32 cellular contexts compared by ENCODE assay signal in genomic region chr20:53954734-53955658, GRCh38.
"Had no signal": no experiment of that assay in that cellular context is flagged by ENCODE, and none has a peak within 500 bp of the region (broad histone marks: within the 10 kb centered on the region; RNA-seq: fewer than 3 reads in every experiment).

No MANE protein-coding gene starts in this region.

- FAIRE-seq: colon had no signal

- H3K9me3 Mint-ChIP-seq: activated naive CD4-positive, alpha-beta T cell treated with anti-CD3 and anti-CD28 coated beads, Interleukin-2, amount 50 U/mL, for 24 hours had no signal

- H3K27ac ChIP-seq: adrenal gland, body of pancreas, esophagus squamous epithelium, gastroesophageal sphincter had no signal

- H3K27ac Mint-ChIP-seq: activated CD4-positive, alpha-beta memory T cell treated with anti-CD3 and anti-CD28 coated beads for 36 hours; activated CD4-positive, alpha-beta T cell treated with anti-CD3 and anti-CD28 coated beads for 36 hours; activated CD4-positive, alpha-beta T cell treated with anti-CD3 and anti-CD28 coated beads, Interleukin-2, amount 10 ng/mL, durations not matched to agents 24 days and 14 days; activated CD8-positive, alpha-beta memory T cell treated with anti-CD3 and anti-CD28 coated beads, Interleukin-2, amount 10 ng/mL, durations not matched to agents 7 days and 5 days; activated CD8-positive, alpha-beta T cell treated with anti-CD3 and anti-CD28 coated beads, Interleukin-2, amount 10 ng/mL, durations not matched to agents 7 days and 5 days; activated naive CD4-positive, alpha-beta T cell treated with anti-CD3 and anti-CD28 coated beads for 36 hours; activated naive CD8-positive, alpha-beta T cell treated with anti-CD3 and anti-CD28 coated beads for 36 hours; activated naive CD8-positive, alpha-beta T cell treated with anti-CD3 and anti-CD28 coated beads, Interleukin-2, amount 50 U/mL, for 24 hours; activated T-helper 2 cell treated with anti-CD3 and anti-CD28 coated beads, Interferon-gamma antibody, Interleukin-2, Interleukin-4, amounts not matched to agents 10 μg/mL and 5 μg/mL and 100 μg/mL, durations not matched to agents 14 hours and 24 hours and 36 hours; effector memory CD8-positive, alpha-beta T cell had no signal

- H3K4me3 Mint-ChIP-seq: activated CD4-positive, alpha-beta memory T cell treated with anti-CD3 and anti-CD28 coated beads for 36 hours; activated CD4-positive, alpha-beta T cell treated with anti-CD3 and anti-CD28 coated beads for 36 hours; activated CD4-positive, alpha-beta T cell treated with anti-CD3 and anti-CD28 coated beads, Interleukin-2, amount 10 ng/mL, durations not matched to agents 24 days and 14 days; activated CD8-positive, alpha-beta memory T cell treated with anti-CD3 and anti-CD28 coated beads, Interleukin-2, amount 10 ng/mL, durations not matched to agents 7 days and 5 days; activated CD8-positive, alpha-beta T cell treated with anti-CD3 and anti-CD28 coated beads, Interleukin-2, amount 10 ng/mL, durations not matched to agents 7 days and 5 days; activated naive CD4-positive, alpha-beta T cell treated with anti-CD3 and anti-CD28 coated beads for 36 hours; activated naive CD4-positive, alpha-beta T cell treated with anti-CD3 and anti-CD28 coated beads, Interleukin-2, amount 50 U/mL, for 24 hours; activated naive CD8-positive, alpha-beta T cell treated with anti-CD3 and anti-CD28 coated beads for 36 hours; activated naive CD8-positive, alpha-beta T cell treated with anti-CD3 and anti-CD28 coated beads, Interleukin-2, amount 50 U/mL, for 24 hours; activated T-helper 1 cell treated with anti-CD3 and anti-CD28 coated beads, Interleukin-12 subunit alpha, Interleukin-12 subunit beta, Interleukin-2, Interleukin-4 antibody, amounts not matched to agents 30 ng/mL and 10 ng/mL and 1 ng/mL, durations not matched to agents 14 hours and 24 hours and 36 hours; effector memory CD8-positive, alpha-beta T cell had no signal

- ATAC-seq: activated CD4-positive, alpha-beta T cell treated with anti-CD3 and anti-CD28 coated beads for 36 hours; activated CD8-positive, alpha-beta memory T cell treated with anti-CD3 and anti-CD28 coated beads, Interleukin-2, amount 10 ng/mL, durations not matched to agents 7 days and 5 days; activated CD8-positive, alpha-beta T cell treated with anti-CD3 and anti-CD28 coated beads, Interleukin-2, amount 10 ng/mL, durations not matched to agents 7 days and 5 days; activated naive CD8-positive, alpha-beta T cell treated with anti-CD3 and anti-CD28 coated beads, Interleukin-2, amount 50 U/mL, for 24 hours; body of pancreas; effector memory CD8-positive, alpha-beta T cell; gastroesophageal sphincter had no signal

- H3K27me3 ChIP-seq: adrenal gland, body of pancreas, gastroesophageal sphincter had no signal

- H3K9me3 ChIP-seq: adrenal gland, body of pancreas, esophagus squamous epithelium had no signal

- H3K4me1 ChIP-seq: body of pancreas had no signal

- H3K36me3 ChIP-seq: adrenal gland, esophagus squamous epithelium, gastroesophageal sphincter had no signal

- H3K27me3 Mint-ChIP-seq: activated CD4-positive, alpha-beta memory T cell treated with anti-CD3 and anti-CD28 coated beads for 36 hours; activated naive CD4-positive, alpha-beta T cell treated with anti-CD3 and anti-CD28 coated beads, Interleukin-2, amount 50 U/mL, for 24 hours; activated naive CD8-positive, alpha-beta T cell treated with anti-CD3 and anti-CD28 coated beads for 36 hours had no signal

- DNase-seq: activated CD4-positive, alpha-beta memory T cell treated with anti-CD3 and anti-CD28 coated beads for 36 hours; activated CD4-positive, alpha-beta T cell treated with anti-CD3 and anti-CD28 coated beads for 36 hours; activated CD4-positive, alpha-beta T cell treated with anti-CD3 and anti-CD28 coated beads, Interleukin-2, amount 10 ng/mL, durations not matched to agents 24 days and 14 days; activated CD4-positive, CD25-positive, alpha-beta regulatory T cell; activated CD4-positive, CD25-positive, alpha-beta regulatory T cell treated with anti-CD3 and anti-CD28 coated beads, Interleukin-2, amount 50 U/mL, for 72 hours; activated CD8-positive, alpha-beta memory T cell treated with anti-CD3 and anti-CD28 coated beads, Interleukin-2, amount 10 ng/mL, durations not matched to agents 7 days and 5 days; activated CD8-positive, alpha-beta memory T cell treated with anti-CD3 and anti-CD28 coated beads, Interleukin-2, amount 50 U/mL, for 4 hours; activated CD8-positive, alpha-beta T cell treated with anti-CD3 and anti-CD28 coated beads, Interleukin-2, amount 10 ng/mL, durations not matched to agents 7 days and 5 days; activated effector memory CD4-positive, alpha-beta T cell treated with anti-CD3 and anti-CD28 coated beads, Interleukin-2, amount 50 U/mL, for 16 hours; activated naive CD4-positive, alpha-beta T cell treated with anti-CD3 and anti-CD28 coated beads for 36 hours; activated naive CD8-positive, alpha-beta T cell treated with anti-CD3 and anti-CD28 coated beads for 36 hours; activated naive CD8-positive, alpha-beta T cell treated with anti-CD3 and anti-CD28 coated beads, Interleukin-2, amount 50 U/mL, for 24 hours; activated T-cell treated with anti-CD3 and anti-CD28 coated beads, Interleukin-2, amount 50 U/mL, for 1 hour; activated T-cell treated with anti-CD3 and anti-CD28 coated beads, Interleukin-2, amount 50 U/mL, for 48 hours; adrenal gland; amygdala; aorta; body of pancreas; caudate nucleus; cortex of kidney; dermis blood vessel endothelial cell; effector CD4-positive, alpha-beta T cell; effector memory CD8-positive, alpha-beta T cell; erythroblast; esophagus squamous epithelium; foreskin melanocyte; T-helper 2 cell had no signal

- H3K4me3 ChIP-seq: adrenal gland, body of pancreas, esophagus squamous epithelium, gastroesophageal sphincter had no signal
